ENCODE assay signal across 28 cellular contexts in genomic region chrY:13168252-13168651, GRCh38.
DNase-seq lines count a peak whose midpoint lies in the region; ATAC-seq and FAIRE-seq lines count a peak whose summit lies in the region.
"Had no signal": no experiment of that assay in that cellular context is flagged by ENCODE, and none has a peak within 500 bp of the region (broad histone marks: within the 10 kb centered on the region; RNA-seq: fewer than 3 reads in every experiment).

No MANE protein-coding gene starts in this region.

- H3K36me3 ChIP-seq in small intestine (ENCODE audit: control insufficient read depth in 2 of 2, insufficient read depth in 2 of 2, low read length in 2 of 2): no peaks in the 10 kb centered on the region
- H3K36me3 ChIP-seq: BLaER1 treated with 17β-estradiol and CSF1 and Interleukin-3, amounts not matched to agents 10 nM and 100 nM; breast epithelium had no signal

- H3K9me3 Mint-ChIP-seq in activated CD4-positive, alpha-beta memory T cell treated with anti-CD3 and anti-CD28 coated beads, Interleukin-2, amount 10 ng/mL, durations not matched to agents 7 days and 5 days: peaks cover under 1% of the 10 kb centered on the region
- H3K9me3 Mint-ChIP-seq: activated T-cell treated with anti-CD3 and anti-CD28 coated beads, Interleukin-2, amount 50 U/mL, for 4 hours; nephron progenitor cell had no signal

- no peak overlapping the region for H3K4me3 ChIP-seq in small intestine (ENCODE audit: low read depth in 1 of 2, low read length in 2 of 2)
- H3K4me3 ChIP-seq: BLaER1 treated with 17β-estradiol and CSF1 and Interleukin-3, amounts not matched to agents 10 nM and 100 nM; breast epithelium; mucosa of descending colon; smooth muscle cell had no signal

- POLR2A ChIA-PET in activated CD4-positive, alpha-beta memory T cell treated with anti-CD3 and anti-CD28 coated beads, Interleukin-2, amount 10 ng/mL, durations not matched to agents 7 days and 5 days (lab: Charles Lee): no interaction called here

- WGBS in small intestine, 3 donors: 0 to 30% methylated on average over 1 of the region's 1 CpG; no CpG with 5 or more reads in 1 of the 3 donors

- no peaks in the 10 kb centered on the region for H3K9me3 ChIP-seq in small intestine (ENCODE audit: control insufficient read depth, low read depth)
- H3K9me3 ChIP-seq: BLaER1 treated with 17β-estradiol and CSF1 and Interleukin-3, amounts not matched to agents 10 nM and 100 nM; breast epithelium had no signal

- H3K4me1 Mint-ChIP-seq in activated CD4-positive, alpha-beta memory T cell treated with anti-CD3 and anti-CD28 coated beads, Interleukin-2, amount 10 ng/mL, durations not matched to agents 7 days and 5 days: peaks cover 6% of the 10 kb centered on the region
- H3K4me1 Mint-ChIP-seq: nephron progenitor cell had no signal

- CTCF ChIA-PET in activated CD4-positive, alpha-beta memory T cell treated with anti-CD3 and anti-CD28 coated beads, Interleukin-2, amount 10 ng/mL, durations not matched to agents 7 days and 5 days (lab: Charles Lee): no interaction called here

- ATAC-seq in HG02759 (IDR thresholded peaks at IDR 0.05; ENCODE audit: unreplicated experiment): peak; percentile 42
- no peak for ATAC-seq in GM19452 (IDR thresholded peaks at IDR 0.05; ENCODE audit: unreplicated experiment)
- ATAC-seq: mucosa of descending colon had no signal

- no peaks in the 10 kb centered on the region for H3K27me3 Mint-ChIP-seq in activated CD4-positive, alpha-beta memory T cell treated with anti-CD3 and anti-CD28 coated beads, Interleukin-2, amount 10 ng/mL, durations not matched to agents 7 days and 5 days

- peak; percentile 3 for DNase-seq in stimulated activated CD4-positive, alpha-beta T cell treated with anti-CD3 and anti-CD28 coated beads, Interleukin-15, amount 100 ng/mL, for 24 hours
- no peak for DNase-seq in stimulated activated CD4-positive, alpha-beta T cell treated with anti-CD3 and anti-CD28 coated beads, Interleukin-4, amount 100 ng/mL, for 1 hour
- DNase-seq in activated CD4-positive, alpha-beta memory T cell treated with anti-CD3 and anti-CD28 coated beads, Interleukin-2, amount 10 ng/mL, durations not matched to agents 7 days and 5 days: no peak
- DNase-seq in small intestine (peak; percentile 85), NCI-H774 (lab: John Stamatoyannopoulos, UW) (no peak), H4 (ENCODE audit: low spot score) (no peak)
- DNase-seq: activated CD4-positive, CD25-positive, alpha-beta regulatory T cell treated with anti-CD3 and anti-CD28 coated beads, Interleukin-2, amount 50 U/mL, for 72 hours; activated naive CD4-positive, alpha-beta T cell; activated T-cell treated with anti-CD3 and anti-CD28 coated beads, Interleukin-2, amount 50 U/mL, for 4 hours; DMS53; GDM1; GOT3; NCI-H1417 treated with DMSO at 0.1 percent for 48 hours; NCI-H2081 treated with DMSO at 0.1 percent for 48 hours; NCI-H82; nephron progenitor cell; retina; stimulated activated CD4-positive, alpha-beta T cell treated with anti-CD3 and anti-CD28 coated beads, Interleukin-2, amount 100 ng/mL, for 48 hours had no signal

- no peaks in the 10 kb centered on the region for H3K36me3 Mint-ChIP-seq in activated CD4-positive, alpha-beta memory T cell treated with anti-CD3 and anti-CD28 coated beads, Interleukin-2, amount 10 ng/mL, durations not matched to agents 7 days and 5 days (ENCODE audit: low read depth)

- H3K4me3 Mint-ChIP-seq in activated CD4-positive, alpha-beta memory T cell treated with anti-CD3 and anti-CD28 coated beads, Interleukin-2, amount 10 ng/mL, durations not matched to agents 7 days and 5 days: no peak overlapping the region
- H3K4me3 Mint-ChIP-seq: activated T-cell treated with anti-CD3 and anti-CD28 coated beads, Interleukin-2, amount 50 U/mL, for 4 hours; nephron progenitor cell; T-helper 1 cell treated with Interleukin-12 subunit alpha and Interleukin-12 subunit beta and Interleukin-4 antibody, amounts not matched to agents 30 μg/mL and 1 μg/mL, for 36 hours had no signal

- FAIRE-seq in small intestine (lab: Jason Lieb, UNC): no peak
- FAIRE-seq: HTR-8/SVneo had no signal

- no peak overlapping the region for H3K27ac ChIP-seq in small intestine (ENCODE audit: low read depth in 1 of 2, low read length in 1 of 2)
- H3K27ac ChIP-seq: BLaER1 treated with 17β-estradiol and CSF1 and Interleukin-3, amounts not matched to agents 10 nM and 100 nM; breast epithelium; KMS-11; RWPE1 had no signal

- H3K27me3 ChIP-seq in small intestine (ENCODE audit: control insufficient read depth in 2 of 2, insufficient read depth in 2 of 2, low read length in 2 of 2): no peaks in the 10 kb centered on the region
- H3K27me3 ChIP-seq: BLaER1 treated with 17β-estradiol and CSF1 and Interleukin-3, amounts not matched to agents 10 nM and 100 nM; breast epithelium had no signal

- H3K27ac Mint-ChIP-seq in activated CD4-positive, alpha-beta memory T cell treated with anti-CD3 and anti-CD28 coated beads, Interleukin-2, amount 10 ng/mL, durations not matched to agents 7 days and 5 days: peak overlapping the region; percentile 2
- H3K27ac Mint-ChIP-seq: nephron progenitor cell; T-helper 1 cell treated with Interleukin-12 subunit alpha and Interleukin-12 subunit beta and Interleukin-4 antibody, amounts not matched to agents 30 μg/mL and 1 μg/mL, for 36 hours had no signal

- no peaks in the 10 kb centered on the region for H3K4me1 ChIP-seq in small intestine (ENCODE audit: control insufficient read depth in 2 of 2, insufficient read depth in 1 of 2, low read depth in 1 of 2, low read length in 1 of 2)
- H3K4me1 ChIP-seq: BLaER1 treated with 17β-estradiol and CSF1 and Interleukin-3, amounts not matched to agents 10 nM and 100 nM; breast epithelium had no signal

Comparison
In these comparisons a context has a peak if more than half of its experiments do, and no peak if none do; other contexts are left out.
1. DNase-seq: peak in stimulated activated CD4-positive, alpha-beta T cell treated with anti-CD3 and anti-CD28 coated beads, Interleukin-15, amount 100 ng/mL, for 24 hours (single experiment) and small intestine (single experiment); none in stimulated activated CD4-positive, alpha-beta T cell treated with anti-CD3 and anti-CD28 coated beads, Interleukin-4, amount 100 ng/mL, for 1 hour (single experiment), activated CD4-positive, alpha-beta memory T cell treated with anti-CD3 and anti-CD28 coated beads, Interleukin-2, amount 10 ng/mL, durations not matched to agents 7 days and 5 days (single experiment), NCI-H774 (single experiment) and H4 (single experiment).